Comparison of ENCODE assay signal across 19 cellular contexts in genomic region chr7:28088032-28088431, GRCh38.
DNase-seq lines count a peak whose midpoint lies in the region; ATAC-seq and TF ChIP-seq lines count a peak whose summit lies in the region.
"Had no signal": no experiment of that assay in that cellular context is flagged by ENCODE, and none has a peak within 500 bp of the region (broad histone marks: within the 10 kb centered on the region; RNA-seq: fewer than 3 reads in every experiment).

No MANE protein-coding gene starts in this region.

- intact Hi-C loops in Right ventricle myocardium superior (cut with DNase I) (no loop called here), left ventricle myocardium inferior (cut with micrococcal nuclease) (no loop called here)

- H2BK5ac ChIP-seq in mesenchymal stem cell (ENCODE audit: low read depth, low read length, poor library complexity, severe bottlenecking): no peak overlapping the region

- peaks cover 2% of the 10 kb centered on the region for H3K36me3 Mint-ChIP-seq in central memory CD8-positive, alpha-beta T cell (ENCODE audit: insufficient read depth)
- H3K36me3 Mint-ChIP-seq in stimulated activated effector memory CD8-positive, alpha-beta T cell treated with anti-CD3 and anti-CD28 coated beads, Interleukin-12 subunit alpha, Interleukin-12 subunit beta, amount 100 ng/mL, for 72 hours: no peaks in the 10 kb centered on the region
- H3K36me3 Mint-ChIP-seq in activated naive CD8-positive, alpha-beta T cell treated with anti-CD3 and anti-CD28 coated beads for 36 hours: peaks cover 1% of the 10 kb centered on the region
- H3K36me3 Mint-ChIP-seq: activated naive CD4-positive, alpha-beta T cell treated with anti-CD3 and anti-CD28 coated beads, Interleukin-2, amount 10 ng/mL, durations not matched to agents 7 days and 5 days had no signal

- no peak overlapping the region for H3K23ac ChIP-seq in mesenchymal stem cell (ENCODE audit: low read length in 2 of 2)

- H3K4me3 Mint-ChIP-seq in central memory CD8-positive, alpha-beta T cell: no peak overlapping the region
- H3K4me3 Mint-ChIP-seq in stimulated activated effector memory CD8-positive, alpha-beta T cell treated with anti-CD3 and anti-CD28 coated beads, Interleukin-12 subunit alpha, Interleukin-12 subunit beta, amount 100 ng/mL, for 72 hours: no peak overlapping the region
- H3K4me3 Mint-ChIP-seq in activated naive CD8-positive, alpha-beta T cell treated with anti-CD3 and anti-CD28 coated beads for 36 hours: no peak overlapping the region
- H3K4me3 Mint-ChIP-seq: activated naive CD4-positive, alpha-beta T cell treated with anti-CD3 and anti-CD28 coated beads, Interleukin-2, amount 10 ng/mL, durations not matched to agents 7 days and 5 days; endodermal cell; stimulated activated naive CD8-positive, alpha-beta T cell treated with anti-CD3 and anti-CD28 coated beads, Interleukin-15, amount 100 ng/mL, for 72 hours; T-helper 1 cell treated with Interleukin-12 subunit alpha and Interleukin-12 subunit beta and Interleukin-4 antibody, amounts not matched to agents 30 μg/mL and 1 μg/mL, for 36 hours had no signal

- H3K4me3 ChIP-seq in left ventricle myocardium inferior (no peak overlapping the region), mesenchymal stem cell (ENCODE audit: insufficient read depth in 1 of 2, low read depth in 1 of 2, low read length in 2 of 2) (peak overlapping the region in 1 of 2 experiments; percentile 50)
- H3K4me3 ChIP-seq: ovary had no signal

- no peaks in the 10 kb centered on the region for H3K27me3 ChIP-seq in left ventricle myocardium inferior (ENCODE audit: low read depth)
- no peaks in the 10 kb centered on the region for H3K27me3 ChIP-seq in mesenchymal stem cell (ENCODE audit: control insufficient read depth in 1 of 2, insufficient read depth in 1 of 2, low read length in 2 of 2)
- H3K27me3 ChIP-seq: ovary had no signal

- no peak overlapping the region for H4K8ac ChIP-seq in mesenchymal stem cell (ENCODE audit: low read length)

- H3K36me3 ChIP-seq in left ventricle myocardium inferior: no peaks in the 10 kb centered on the region
- no peaks in the 10 kb centered on the region for H3K36me3 ChIP-seq in mesenchymal stem cell (ENCODE audit: control insufficient read depth in 1 of 2, insufficient read depth in 2 of 2, low read depth in 1 of 2, low read length in 2 of 2)
- H3K36me3 ChIP-seq: ovary had no signal

- H3K27ac Mint-ChIP-seq in central memory CD8-positive, alpha-beta T cell (ENCODE audit: low read depth): peak overlapping the region; percentile 58
- H3K27ac Mint-ChIP-seq in stimulated activated effector memory CD8-positive, alpha-beta T cell treated with anti-CD3 and anti-CD28 coated beads, Interleukin-12 subunit alpha, Interleukin-12 subunit beta, amount 100 ng/mL, for 72 hours: no peak overlapping the region
- no peak overlapping the region for H3K27ac Mint-ChIP-seq in activated naive CD8-positive, alpha-beta T cell treated with anti-CD3 and anti-CD28 coated beads for 36 hours
- H3K27ac Mint-ChIP-seq: activated naive CD4-positive, alpha-beta T cell treated with anti-CD3 and anti-CD28 coated beads, Interleukin-2, amount 10 ng/mL, durations not matched to agents 7 days and 5 days; endodermal cell; T-helper 1 cell treated with Interleukin-12 subunit alpha and Interleukin-12 subunit beta and Interleukin-4 antibody, amounts not matched to agents 30 μg/mL and 1 μg/mL, for 36 hours had no signal

- no peaks in the 10 kb centered on the region for H3K27me3 Mint-ChIP-seq in central memory CD8-positive, alpha-beta T cell
- H3K27me3 Mint-ChIP-seq in activated naive CD8-positive, alpha-beta T cell treated with anti-CD3 and anti-CD28 coated beads for 36 hours: no peaks in the 10 kb centered on the region
- H3K27me3 Mint-ChIP-seq: activated naive CD4-positive, alpha-beta T cell treated with anti-CD3 and anti-CD28 coated beads, Interleukin-2, amount 10 ng/mL, durations not matched to agents 7 days and 5 days; stimulated activated naive CD8-positive, alpha-beta T cell treated with anti-CD3 and anti-CD28 coated beads, Interleukin-15, amount 100 ng/mL, for 72 hours had no signal

- peaks cover 37% of the 10 kb centered on the region for H3K4me1 Mint-ChIP-seq in central memory CD8-positive, alpha-beta T cell
- H3K4me1 Mint-ChIP-seq in stimulated activated effector memory CD8-positive, alpha-beta T cell treated with anti-CD3 and anti-CD28 coated beads, Interleukin-12 subunit alpha, Interleukin-12 subunit beta, amount 100 ng/mL, for 72 hours: peaks cover 25% of the 10 kb centered on the region
- H3K4me1 Mint-ChIP-seq in activated naive CD8-positive, alpha-beta T cell treated with anti-CD3 and anti-CD28 coated beads for 36 hours: peaks cover 13% of the 10 kb centered on the region

- ATAC-seq in Right ventricle myocardium superior (ENCODE audit: poor library complexity): peak; percentile 63
- ATAC-seq in central memory CD8-positive, alpha-beta T cell (replicated peaks; ENCODE audit: extremely low read depth, poor library complexity, severe bottlenecking): no peak
- no peak for ATAC-seq in stimulated activated effector memory CD8-positive, alpha-beta T cell treated with anti-CD3 and anti-CD28 coated beads, Interleukin-12 subunit alpha, Interleukin-12 subunit beta, amount 100 ng/mL, for 72 hours
- ATAC-seq: activated CD4-positive, CD25-positive, alpha-beta regulatory T cell treated with anti-CD3 and anti-CD28 coated beads, Interleukin-2, amount 50 U/mL, for 24 hours; stimulated activated naive CD8-positive, alpha-beta T cell treated with anti-CD3 and anti-CD28 coated beads, Interleukin-15, amount 100 ng/mL, for 72 hours had no signal

- peak overlapping the region; percentile 58 for H3K9ac ChIP-seq in mesenchymal stem cell (ENCODE audit: low read length)

- peaks cover 29% of the 10 kb centered on the region for H3K79me1 ChIP-seq in mesenchymal stem cell (replicated peaks; ENCODE audit: low read length, poor library complexity, severe bottlenecking)

- no peak overlapping the region for H2AFZ ChIP-seq in mesenchymal stem cell (ENCODE audit: low read depth, low read length)

- no peak overlapping the region for H2AK5ac ChIP-seq in mesenchymal stem cell (ENCODE audit: low read length, severe bottlenecking)

- H3K4me2 ChIP-seq in mesenchymal stem cell (ENCODE audit: low read length, poor library complexity, severe bottlenecking): no peak overlapping the region

- H3K14ac ChIP-seq in mesenchymal stem cell (ENCODE audit: low read length in 2 of 2): no peak overlapping the region

- no peak overlapping the region for H3K18ac ChIP-seq in mesenchymal stem cell (ENCODE audit: low read depth in 1 of 2, low read length in 2 of 2)

- 84% methylated on average over 2 of the region's 4 CpGs for WGBS in mesenchymal stem cell

- no peaks in the 10 kb centered on the region for H3K9me3 ChIP-seq in left ventricle myocardium inferior (replicated peaks)
- no peaks in the 10 kb centered on the region for H3K9me3 ChIP-seq in mesenchymal stem cell (ENCODE audit: control insufficient read depth, low read length)
- H3K9me3 ChIP-seq: ovary had no signal

- H3K9me3 Mint-ChIP-seq in central memory CD8-positive, alpha-beta T cell: no peaks in the 10 kb centered on the region
- H3K9me3 Mint-ChIP-seq in stimulated activated effector memory CD8-positive, alpha-beta T cell treated with anti-CD3 and anti-CD28 coated beads, Interleukin-12 subunit alpha, Interleukin-12 subunit beta, amount 100 ng/mL, for 72 hours: no peaks in the 10 kb centered on the region
- no peaks in the 10 kb centered on the region for H3K9me3 Mint-ChIP-seq in activated naive CD8-positive, alpha-beta T cell treated with anti-CD3 and anti-CD28 coated beads for 36 hours
- H3K9me3 Mint-ChIP-seq: activated naive CD4-positive, alpha-beta T cell treated with anti-CD3 and anti-CD28 coated beads, Interleukin-2, amount 10 ng/mL, durations not matched to agents 7 days and 5 days; endodermal cell; stimulated activated naive CD8-positive, alpha-beta T cell treated with anti-CD3 and anti-CD28 coated beads, Interleukin-15, amount 100 ng/mL, for 72 hours; T-helper 1 cell treated with Interleukin-12 subunit alpha and Interleukin-12 subunit beta and Interleukin-4 antibody, amounts not matched to agents 30 μg/mL and 1 μg/mL, for 36 hours had no signal

- no peak overlapping the region for H4K91ac ChIP-seq in mesenchymal stem cell (ENCODE audit: low read length)

- TF ChIP-seq CTCF in left ventricle myocardium inferior (IDR thresholded peaks at IDR 0.05; ENCODE audit: borderline replicate concordance): no peak

- no peak overlapping the region for H2BK15ac ChIP-seq in mesenchymal stem cell (ENCODE audit: low read depth, poor library complexity, severe bottlenecking)

- no peak overlapping the region for H3K4ac ChIP-seq in mesenchymal stem cell (ENCODE audit: low read depth in 1 of 2, low read length in 2 of 2)

- DNase-seq in Right ventricle myocardium superior: no peak
- DNase-seq in left ventricle myocardium inferior: no peak
- no peak for DNase-seq in central memory CD8-positive, alpha-beta T cell (ENCODE audit: low spot score in 2 of 2)
- DNase-seq in mesenchymal stem cell: no peak
- no peak for DNase-seq in activated naive CD4-positive, alpha-beta T cell (lab: John Stamatoyannopoulos, UW)
- DNase-seq in A172 (ENCODE audit: low spot score): no peak
- no peak for DNase-seq in stimulated activated effector memory CD8-positive, alpha-beta T cell treated with anti-CD3 and anti-CD28 coated beads, Interleukin-12 subunit alpha, Interleukin-12 subunit beta, amount 100 ng/mL, for 72 hours (ENCODE audit: low spot score in 2 of 2)
- DNase-seq in activated naive CD8-positive, alpha-beta T cell treated with anti-CD3 and anti-CD28 coated beads for 36 hours: no peak
- DNase-seq: activated CD8-positive, alpha-beta memory T cell treated with anti-CD3 and anti-CD28 coated beads, Interleukin-2, amount 50 U/mL, for 4 hours; activated naive CD4-positive, alpha-beta T cell treated with anti-CD3 and anti-CD28 coated beads, Interleukin-2, amount 10 ng/mL, durations not matched to agents 7 days and 5 days; COR-L47; endodermal cell; midbrain; NCI-H2081; NCI-H526; ovary; stimulated activated naive CD8-positive, alpha-beta T cell treated with anti-CD3 and anti-CD28 coated beads, Interleukin-15, amount 100 ng/mL, for 72 hours had no signal

- no peak overlapping the region for H2BK12ac ChIP-seq in mesenchymal stem cell (ENCODE audit: low read length in 2 of 2)

- peaks cover 9% of the 10 kb centered on the region for H3K4me1 ChIP-seq in left ventricle myocardium inferior
- H3K4me1 ChIP-seq in mesenchymal stem cell (ENCODE audit: control insufficient read depth, insufficient read depth, low read depth, low read length): peaks cover 3% of the 10 kb centered on the region

- no peak overlapping the region for H3K27ac ChIP-seq in left ventricle myocardium inferior (replicated peaks)
- H3K27ac ChIP-seq in mesenchymal stem cell (ENCODE audit: low read length, poor library complexity, severe bottlenecking): no peak overlapping the region
- H3K27ac ChIP-seq: ovary had no signal

- no peak overlapping the region for H2BK120ac ChIP-seq in mesenchymal stem cell (ENCODE audit: low read depth, low read length)
